Comparison of ENCODE assay signal across 11 cellular contexts in genomic region chr9:130692365-130692764, GRCh38.
DNase-seq lines count a peak whose midpoint lies in the region; ATAC-seq and TF ChIP-seq lines count a peak whose summit lies in the region.
"Had no signal": no experiment of that assay in that cellular context is flagged by ENCODE, and none has a peak within 500 bp of the region (broad histone marks: within the 10 kb centered on the region; RNA-seq: fewer than 3 reads in every experiment).

No MANE protein-coding gene starts in this region.

- H3K9me3 Mint-ChIP-seq in activated naive CD8-positive, alpha-beta T cell (ENCODE audit: low read depth): no peaks in the 10 kb centered on the region

- no peaks in the 10 kb centered on the region for H3K9me3 ChIP-seq in iPS DF 6.9 (ENCODE audit: control insufficient read depth, insufficient read depth, low read length)

- no peak for ATAC-seq in stimulated activated naive CD8-positive, alpha-beta T cell treated with anti-CD3 and anti-CD28 coated beads, Interleukin-15, Interleukin-2, amounts not matched to agents 100 U/mL and 50 U/mL, for 24 hours
- no peak for ATAC-seq in GM18873 (IDR thresholded peaks at IDR 0.05; ENCODE audit: low FRiP score, unreplicated experiment)

- DNase-seq in activated CD8-positive, alpha-beta memory T cell treated with anti-CD3 and anti-CD28 coated beads, Interleukin-2, amount 50 U/mL, for 48 hours: peak; percentile 64
- no peak for DNase-seq in activated CD8-positive, alpha-beta memory T cell treated with anti-CD3 and anti-CD28 coated beads, Interleukin-2, amount 50 U/mL, for 4 hours
- DNase-seq in iPS DF 6.9 (ENCODE audit: low read depth, low spot score) (peak; percentile 70), NOMO-1 treated with DMSO at 0.1 percent for 48 hours (lab: John Stamatoyannopoulos, UW; ENCODE audit: unreplicated experiment) (no peak), GM13976 (ENCODE audit: low spot score) (no peak)
- peak; percentile 45 for DNase-seq in stimulated activated naive CD8-positive, alpha-beta T cell treated with anti-CD3 and anti-CD28 coated beads, Interleukin-15, Interleukin-2, amounts not matched to agents 100 U/mL and 50 U/mL, for 24 hours
- DNase-seq: Karpas-422; stimulated activated CD8-positive, alpha-beta memory T cell treated with anti-CD3 and anti-CD28 coated beads, Interleukin-4, amount 100 ng/mL, for 48 hours had no signal

- H3K4me3 ChIP-seq in iPS DF 6.9 (ENCODE audit: low read length): peak overlapping the region; percentile 26; the same call in 1 of the 2 replicates

- peaks cover 11% of the 10 kb centered on the region; the same call in 1 of the 2 replicates for H3K36me3 ChIP-seq in iPS DF 6.9 (ENCODE audit: control insufficient read depth, insufficient read depth, low read length)

- no CpG with 5 or more reads among the region's 26 CpGs for WGBS in iPS DF 6.9 (ENCODE audit: insufficient coverage, insufficient read length)

- in situ Hi-C loops in GM13976 (cut with MboI; ENCODE audit: low sequenced_read_pairs, unreplicated experiment): loop anchor here (25.0 kb wide), 1 partner anchor 230 kb away; no protein-coding TSS in a partner anchor

- peaks cover 43% of the 10 kb centered on the region for H3K4me1 Mint-ChIP-seq in activated naive CD8-positive, alpha-beta T cell (ENCODE audit: low read depth)

- no peak overlapping the region for H3K27ac ChIP-seq in iPS DF 6.9 (ENCODE audit: low read length)

- no peak for TF ChIP-seq CTCF in GM13976 (IDR thresholded peaks at IDR 0.05; ENCODE audit: borderline replicate concordance, control extremely low read depth, extremely low read depth, insufficient read depth, missing control alignments)

- no peak overlapping the region for H3K27ac Mint-ChIP-seq in activated naive CD8-positive, alpha-beta T cell

- peaks cover 4% of the 10 kb centered on the region; the same call in 1 of the 2 replicates for H3K4me1 ChIP-seq in iPS DF 6.9 (ENCODE audit: control insufficient read depth, insufficient read depth, low read length)

- H3K4me3 Mint-ChIP-seq in activated naive CD8-positive, alpha-beta T cell: peak overlapping the region; percentile 100

- H3K27me3 ChIP-seq in iPS DF 6.9 (ENCODE audit: control insufficient read depth, insufficient read depth, low read length): no peaks in the 10 kb centered on the region
- H3K27me3 ChIP-seq: BLaER1 had no signal

- H3K27me3 Mint-ChIP-seq in activated naive CD8-positive, alpha-beta T cell: peaks cover 2% of the 10 kb centered on the region

- peaks cover 16% of the 10 kb centered on the region for H3K36me3 Mint-ChIP-seq in activated naive CD8-positive, alpha-beta T cell

Comparison
In these comparisons a context has a peak if more than half of its experiments do, and no peak if none do; other contexts are left out.
1. DNase-seq: peak in activated CD8-positive, alpha-beta memory T cell treated with anti-CD3 and anti-CD28 coated beads, Interleukin-2, amount 50 U/mL, for 48 hours (single experiment), iPS DF 6.9 (single experiment) and stimulated activated naive CD8-positive, alpha-beta T cell treated with anti-CD3 and anti-CD28 coated beads, Interleukin-15, Interleukin-2, amounts not matched to agents 100 U/mL and 50 U/mL, for 24 hours (single experiment); none in activated CD8-positive, alpha-beta memory T cell treated with anti-CD3 and anti-CD28 coated beads, Interleukin-2, amount 50 U/mL, for 4 hours (single experiment), NOMO-1 treated with DMSO at 0.1 percent for 48 hours (single experiment) and GM13976 (single experiment).